Comparison of ENCODE assay signal across 12 cellular contexts in the genomic region with DNA sequence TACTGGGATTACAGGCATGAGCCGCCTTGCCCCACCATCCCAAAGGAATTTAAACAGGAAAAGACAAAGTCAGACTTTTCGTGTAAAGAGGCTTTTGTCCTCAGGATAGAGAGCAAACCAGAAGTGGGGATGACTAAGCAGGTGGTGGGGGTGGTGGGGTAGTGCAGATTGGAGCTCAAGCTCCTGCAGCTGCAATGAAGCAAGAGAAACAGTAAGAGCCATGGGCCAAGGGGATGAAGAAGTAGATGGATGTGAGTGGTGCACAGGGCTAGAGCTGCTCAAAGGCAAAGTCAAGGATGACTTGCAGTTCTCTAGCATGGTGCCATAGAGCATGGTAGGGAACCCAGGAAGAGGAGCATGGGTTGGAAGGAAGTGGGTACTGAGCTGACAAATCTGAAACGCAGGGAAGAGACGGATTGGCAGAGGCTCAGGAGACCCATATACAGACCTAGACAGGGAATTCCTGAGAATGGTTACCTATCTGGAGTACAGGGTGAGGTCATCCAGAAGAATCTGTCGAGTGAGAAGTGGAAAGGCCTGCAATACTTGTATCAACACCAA. TPM values are rescaled to one million over a fixed set of nuclear protein-coding genes. Genes with fewer than 3 reads are reported as not detected.
A peak's percentile ranks its signal among the peaks of the same experiment; 100 is the strongest.
DNase-seq lines count a peak whose midpoint lies in the region; ATAC-seq, FAIRE-seq and TF ChIP-seq lines count a peak whose summit lies in the region.
"Had no signal": no experiment of that assay in that cellular context is flagged by ENCODE, and none has a peak within 500 bp of the region (broad histone marks: within the 10 kb centered on the region; RNA-seq: fewer than 3 reads in every experiment).

No MANE protein-coding gene starts in this region.

- H4K5ac ChIP-seq in mesendoderm (ENCODE audit: low read length), result no peak overlapping the region

- H3K4me2 ChIP-seq in K562 (ENCODE audit: insufficient read depth, low read length) (no peak overlapping the region), mesendoderm (ENCODE audit: low read length) (no peak overlapping the region)
- H3K4me2 ChIP-seq: smooth muscle cell had no signal

- no peaks in the 10 kb centered on the region for H4K20me1 ChIP-seq in K562 (replicated peaks; ENCODE audit: control insufficient read depth, insufficient read depth, low read length)

- H3K4me1 Mint-ChIP-seq in T-helper 2 cell treated with Interferon-gamma antibody and Interleukin-4, amounts not matched to agents 5 μg/mL and 100 μg/mL, for 36 hours (ENCODE audit: low read depth), result peaks cover 11% of the 10 kb centered on the region

- H3K36me3 ChIP-seq in K562 (ENCODE audit: control insufficient read depth, insufficient read depth, low read length) (no peaks in the 10 kb centered on the region), mesendoderm (ENCODE audit: control insufficient read depth, insufficient read depth, low read length) (no peaks in the 10 kb centered on the region)

- no peak overlapping the region for H3K18ac ChIP-seq in mesendoderm (ENCODE audit: low read length)

- no peak for TF ChIP-seq EP300 in K562 (IDR thresholded peaks at IDR 0.05; ENCODE audit: low read length)

- H3K79me2 ChIP-seq in K562 (ENCODE audit: control insufficient read depth, insufficient read depth, low read length) (no peaks in the 10 kb centered on the region), mesendoderm (ENCODE audit: control insufficient read depth, insufficient read depth, low read length) (no peaks in the 10 kb centered on the region)

- no peak overlapping the region for H3K23ac ChIP-seq in mesendoderm (ENCODE audit: low read length)

- no peak for TF ChIP-seq RAD21 in K562 (CRISPR knock-in tag; conservative IDR thresholded peaks at IDR 0.05 in 1 of 2, IDR thresholded peaks at IDR 0.05 in 1 of 2)

- TF ChIP-seq CTCF in K562 (IDR thresholded peaks at IDR 0.05 in 2 of 3, conservative IDR thresholded peaks at IDR 0.05 in 1 of 3; ENCODE audit: insufficient read depth in 2 of 3, low read depth in 1 of 3, low read length in 3 of 3), result no peak

- CTCF ChIA-PET in K562 (lab: Yijun Ruan, JAX; ENCODE audit: low intra/inter-chr PET ratio), result no interaction called here

- H4K8ac ChIP-seq in mesendoderm (ENCODE audit: low read depth, low read length), result no peak overlapping the region

- H2AFZ ChIP-seq in K562 (ENCODE audit: low read depth, low read length), result peak overlapping the region; percentile 53

- H3K79me1 ChIP-seq in mesendoderm (ENCODE audit: low read length), result no peaks in the 10 kb centered on the region

- peak; percentile 29 for FAIRE-seq in K562 (lab: Jason Lieb, UNC)

- no peaks in the 10 kb centered on the region for H3K9me3 Mint-ChIP-seq in T-helper 2 cell treated with Interferon-gamma antibody and Interleukin-4, amounts not matched to agents 5 μg/mL and 100 μg/mL, for 36 hours

- no peak overlapping the region for H2AK5ac ChIP-seq in mesendoderm (ENCODE audit: low read length)

- no TSS peak for BruUV-seq in K562 (replicated peaks; lab: Mats Ljungman, UMichigan)

- 48% methylated on average over 5 of the region's 5 CpGs for WGBS in K562 (ENCODE audit: insufficient coverage, low coverage, missing lambda C conversion rate)
- WGBS in mesendoderm (ENCODE audit: extremely low coverage, insufficient coverage, low lambda C conversion rate), result no CpG with 5 or more reads among the region's 5 CpGs

- ATAC-seq in K562 (peak; percentile 70), GM21576 (IDR thresholded peaks at IDR 0.05; ENCODE audit: unreplicated experiment) (no peak)

- intact Hi-C loops in K562 (cut with micrococcal nuclease), result no loop called here

- no peak for TF ChIP-seq POLR2A in K562 (conservative IDR thresholded peaks at IDR 0.05)

- no peak overlapping the region; a peak in 1 of 4 replicates for H3K9ac ChIP-seq in K562 (ENCODE audit: insufficient read depth in 1 of 2, low read depth in 2 of 2, low read length in 2 of 2)
- no peak overlapping the region for H3K9ac ChIP-seq in mesendoderm (ENCODE audit: low read length)

- H3K27ac ChIP-seq in K562 (ENCODE audit: extremely low read depth, low read depth, low read length) (no peak overlapping the region), mesendoderm (ENCODE audit: low read depth, low read length) (no peak overlapping the region)

- H3K4me3 Mint-ChIP-seq in T-helper 2 cell treated with Interferon-gamma antibody and Interleukin-4, amounts not matched to agents 5 μg/mL and 100 μg/mL, for 36 hours, result no peak overlapping the region

- no peaks in the 10 kb centered on the region for H3K9me1 ChIP-seq in K562 (ENCODE audit: control insufficient read depth, insufficient read depth, low read length)

- H2BK5ac ChIP-seq in mesendoderm (ENCODE audit: low read length), result no peak overlapping the region

- no peak overlapping the region for H3K27ac Mint-ChIP-seq in T-helper 2 cell treated with Interferon-gamma antibody and Interleukin-4, amounts not matched to agents 5 μg/mL and 100 μg/mL, for 36 hours

- in situ Hi-C loops in K562 (cut with MboI), result no loop called here

- no peak overlapping the region for H2BK120ac ChIP-seq in mesendoderm (ENCODE audit: low read depth, low read length)

- peak; percentile 80 for DNase-seq in Daoy (ENCODE audit: low read depth)
- peak; percentile 87 for DNase-seq in M059J (ENCODE audit: low read depth)
- DNase-seq in K562 (ENCODE audit: extremely low read depth in 1 of 4, low spot score in 3 of 4), result peak in 3 of 4 experiments; percentile 12 to 45 (median 41)
- DNase-seq in mesendoderm, result peak; percentile 20
- DNase-seq in NCI-H510A (lab: John Stamatoyannopoulos, UW), result no peak
- DNase-seq in T-helper 2 cell treated with Interferon-gamma antibody and Interleukin-4, amounts not matched to agents 5 μg/mL and 100 μg/mL, for 36 hours (ENCODE audit: low spot score), result no peak
- DNase-seq: amniotic stem cell; midbrain; NCI-H510A treated with DMSO at 0.1 percent for 48 hours; stimulated activated naive CD4-positive, alpha-beta T cell treated with Interleukin-2 at 50 U/mL for 16 hours had no signal

- H3K4me1 ChIP-seq in K562 (replicated peaks in 1 of 2; ENCODE audit: control insufficient read depth in 2 of 2, insufficient read depth in 2 of 2, low read length in 2 of 2) (peaks cover 4 to 14% of the 10 kb centered on the region in 2 experiments; a peak in 3 of 5 replicates), mesendoderm (ENCODE audit: control insufficient read depth, low read depth, low read length) (no peaks in the 10 kb centered on the region)

- H3K36me3 Mint-ChIP-seq in T-helper 2 cell treated with Interferon-gamma antibody and Interleukin-4, amounts not matched to agents 5 μg/mL and 100 μg/mL, for 36 hours (ENCODE audit: low read depth), result no peaks in the 10 kb centered on the region

- no peaks in the 10 kb centered on the region for H3K9me3 ChIP-seq in K562 (replicated peaks; ENCODE audit: control insufficient read depth, insufficient read depth, low read depth, low read length)

- H3K27me3 ChIP-seq in K562 (ENCODE audit: control insufficient read depth in 2 of 2, insufficient read depth in 2 of 2, low read length in 2 of 2) (no peaks in the 10 kb centered on the region), mesendoderm (ENCODE audit: insufficient read depth, low read length, poor library complexity) (no peaks in the 10 kb centered on the region)

- no peak overlapping the region for H2BK15ac ChIP-seq in mesendoderm (replicated peaks; ENCODE audit: low read depth)

- peaks cover 7% of the 10 kb centered on the region for H3K27me3 Mint-ChIP-seq in T-helper 2 cell treated with Interferon-gamma antibody and Interleukin-4, amounts not matched to agents 5 μg/mL and 100 μg/mL, for 36 hours (ENCODE audit: low read depth)

- no peak overlapping the region for H3K4me3 ChIP-seq in K562
- H3K4me3 ChIP-seq in mesendoderm (ENCODE audit: low read length), result no peak overlapping the region
- H3K4me3 ChIP-seq: smooth muscle cell had no signal

- H3K4ac ChIP-seq in mesendoderm (ENCODE audit: low read depth, low read length), result no peak overlapping the region

- H3K56ac ChIP-seq in mesendoderm (ENCODE audit: low read length), result no peak overlapping the region

- POLR2A ChIA-PET in K562 (lab: Yijun Ruan, JAX), result interaction anchor here (0.6 to 1.1 kb wide), 5 partner anchors 11 to 415 kb away, joined by 3 read pairs; a partner anchor contains a TSS

RNA-seq across cellular contexts. Expression of a gene that starts 11.4 kb away (rescaled TPM):
- total RNA-seq in Daoy (2014; rRNA removed; shearing (Covaris generic)), result 71.9 and 111 TPM in 2 replicates
- 57.1 and 64.0 TPM in 2 replicates for total RNA-seq in M059J (2014; rRNA removed; shearing (Covaris generic))
- total RNA-seq in K562 (2011; cell fraction: chromatin; rRNA removed; ENCODE audit: low replicate concordance), result 109 and 110 TPM in 2 replicates
- total RNA-seq in K562 (2011; cell fraction: nucleolus; rRNA removed), result 69.5 and 69.6 TPM in 2 replicates
- total RNA-seq in K562 (2011; cell fraction: nucleoplasm; rRNA removed), result 118 and 187 TPM in 2 replicates
- total RNA-seq in K562 (2014; rRNA removed) (68.8 and 120 TPM in 2 replicates), K562 (2014; rRNA removed; fragmentation: Illumina TruSeq; extraction: Trizol) (47.1 and 48.9 TPM in 2 replicates), K562 (2015; rRNA removed; fragmentation: Illumina TruSeq; extraction: Trizol) (60.6 and 60.9 TPM in 2 replicates), K562 (2021) (42.4 and 47.1 TPM in 2 replicates)
- polyA plus RNA-seq in K562 (2011; rRNA removed) (41.7 and 51.0 TPM in 2 replicates), K562 (2014; fragmentation: Illumina TruSeq; extraction: Trizol) (52.0 and 54.1 TPM in 2 replicates), K562 (2014; fragmentation: Nextera tagmentation; extraction: Ambion mirVana) (10 to 100 TPM; 65.4 to 88.9 TPM), K562 (2014; rRNA removed) (47.2 and 48.4 TPM in 2 replicates)
- 27.8 and 35.3 TPM in 2 replicates for polyA plus RNA-seq in K562 (2011; cell fraction: cytosol; rRNA removed)
- polyA plus RNA-seq in K562 (2011; cell fraction: nucleus; rRNA removed), result 212 and 235 TPM in 2 replicates
- 43.8 and 80.2 TPM in 2 replicates for polyA plus RNA-seq in K562 (2012)
- 63.6 and 90.6 TPM in 2 replicates for polyA minus RNA-seq in K562 (2011; rRNA and poly(A)+ RNA removed)
- 32.9 and 33.6 TPM in 2 replicates for polyA minus RNA-seq in K562 (2011; cell fraction: cytosol; rRNA and poly(A)+ RNA removed)
- polyA minus RNA-seq in K562 (2011; cell fraction: nucleus; rRNA and poly(A)+ RNA removed), result 39.9 and 48.1 TPM in 2 replicates
- 45.0 TPM for polyA plus RNA-seq in mesendoderm (2013, experiment 1 of 2)
- 45.4 TPM for polyA plus RNA-seq in mesendoderm (2013, experiment 2 of 2)

RNA-seq across cellular contexts. Expression of a gene that starts 36.3 kb away (rescaled TPM):
- total RNA-seq in Daoy (2014; rRNA removed; shearing (Covaris generic)), result 170 and 239 TPM in 2 replicates
- total RNA-seq in M059J (2014; rRNA removed; shearing (Covaris generic)), result 143 and 169 TPM in 2 replicates
- total RNA-seq in K562 (2011; cell fraction: chromatin; rRNA removed; ENCODE audit: low replicate concordance), result 698 and 990 TPM in 2 replicates
- 389 and 392 TPM in 2 replicates for total RNA-seq in K562 (2011; cell fraction: nucleolus; rRNA removed)
- 547 and 619 TPM in 2 replicates for total RNA-seq in K562 (2011; cell fraction: nucleoplasm; rRNA removed)
- total RNA-seq in K562 (2014; rRNA removed) (176 and 194 TPM in 2 replicates), K562 (2014; rRNA removed; fragmentation: Illumina TruSeq; extraction: Trizol) (269 and 301 TPM in 2 replicates), K562 (2015; rRNA removed; fragmentation: Illumina TruSeq; extraction: Trizol) (190 and 197 TPM in 2 replicates), K562 (2021) (168 and 169 TPM in 2 replicates)
- polyA plus RNA-seq in K562 (2011; rRNA removed) (307 and 315 TPM in 2 replicates), K562 (2014; fragmentation: Illumina TruSeq; extraction: Trizol) (201 and 250 TPM in 2 replicates), K562 (2014; fragmentation: Nextera tagmentation; extraction: Ambion mirVana) (100 to 1,000 TPM; 136 to 181 TPM), K562 (2014; rRNA removed) (207 and 213 TPM in 2 replicates)
- polyA plus RNA-seq in K562 (2011; cell fraction: cytosol; rRNA removed), result 232 and 246 TPM in 2 replicates
- 472 and 632 TPM in 2 replicates for polyA plus RNA-seq in K562 (2011; cell fraction: nucleus; rRNA removed)
- polyA plus RNA-seq in K562 (2012), result 114 and 144 TPM in 2 replicates
- polyA minus RNA-seq in K562 (2011; rRNA and poly(A)+ RNA removed), result 307 and 339 TPM in 2 replicates
- 97.9 and 140 TPM in 2 replicates for polyA minus RNA-seq in K562 (2011; cell fraction: cytosol; rRNA and poly(A)+ RNA removed)
- 212 and 378 TPM in 2 replicates for polyA minus RNA-seq in K562 (2011; cell fraction: nucleus; rRNA and poly(A)+ RNA removed)
- polyA plus RNA-seq in mesendoderm (2013, experiment 1 of 2), result 114 TPM
- 114 TPM for polyA plus RNA-seq in mesendoderm (2013, experiment 2 of 2)

Comparison
In these comparisons a context has a peak if more than half of its experiments do, and no peak if none do; other contexts are left out.
1. DNase-seq: peak in Daoy (single experiment), M059J (single experiment), K562 (3 of 4) and mesendoderm (single experiment); none in NCI-H510A (single experiment) and T-helper 2 cell treated with Interferon-gamma antibody and Interleukin-4, amounts not matched to agents 5 μg/mL and 100 μg/mL, for 36 hours (single experiment).